ENCODE assay signal across 21 cellular contexts in genomic region chr20:63347081-63347741, GRCh38. TPM values are rescaled to one million over a fixed set of nuclear protein-coding genes. Genes with fewer than 3 reads are reported as not detected.
"Had no signal": no experiment of that assay in that cellular context is flagged by ENCODE, and none has a peak within 500 bp of the region (broad histone marks: within the 10 kb centered on the region; RNA-seq: fewer than 3 reads in every experiment).

No MANE protein-coding gene starts in this region.

- DNase-seq: activated CD4-positive, alpha-beta T cell treated with anti-CD3 and anti-CD28 coated beads for 48 hours; activated CD4-positive, alpha-beta T cell treated with anti-CD3 and anti-CD28 coated beads, Interleukin-2, amount 50 U/mL, for 4 hours; activated CD4-positive, CD25-positive, alpha-beta regulatory T cell treated with anti-CD3 and anti-CD28 coated beads, Interleukin-2, amount 50 U/mL, for 72 hours; activated CD8-positive, alpha-beta memory T cell treated with anti-CD3 and anti-CD28 coated beads, Interleukin-2, amount 50 U/mL, for 48 hours; activated CD8-positive, alpha-beta T cell treated with anti-CD3 and anti-CD28 coated beads, Interleukin-2, amount 10 ng/mL, durations not matched to agents 7 days and 5 days; activated naive CD4-positive, alpha-beta T cell treated with anti-CD3 and anti-CD28 coated beads, Interleukin-2, amount 50 U/mL, for 16 hours; activated naive CD8-positive, alpha-beta T cell treated with anti-CD3 and anti-CD28 coated beads, Interleukin-2, amount 10 ng/mL, durations not matched to agents 7 days and 5 days; activated T-cell treated with anti-CD3 and anti-CD28 coated beads, Interleukin-2, amount 50 U/mL, for 1 hour; Karpas-422; NCI-H1105 treated with DMSO at 0.1 percent for 48 hours; NCI-H1436 treated with DMSO at 0.1 percent for 48 hours; NCI-H187; NCI-H2081; NCI-H510A treated with DMSO at 0.1 percent for 48 hours; PC-3; SIG-M5; T-helper 17 cell; T-helper 9 cell had no signal

- FAIRE-seq: RCC 7860 had no signal

- H3K27ac ChIP-seq: adrenal gland had no signal

- H3K27me3 ChIP-seq: adrenal gland had no signal

- H3K4me1 ChIP-seq: adrenal gland had no signal

- H3K36me3 ChIP-seq: adrenal gland had no signal

- H3K4me3 ChIP-seq: adrenal gland had no signal

- ATAC-seq: activated CD8-positive, alpha-beta T cell treated with anti-CD3 and anti-CD28 coated beads, Interleukin-2, amount 10 ng/mL, durations not matched to agents 7 days and 5 days; PC-3; T-helper 17 cell; WTC11 had no signal

- H3K9me3 ChIP-seq: adrenal gland had no signal

RNA-seq across cellular contexts. Expression of gene CHRNA4, which starts 13.9 kb away (rescaled TPM):
- total RNA-seq: activated CD8-positive, alpha-beta T cell treated with anti-CD3 and anti-CD28 coated beads, Interleukin-2, amount 10 ng/mL, durations not matched to agents 7 days and 5 days; activated naive CD8-positive, alpha-beta T cell treated with anti-CD3 and anti-CD28 coated beads, Interleukin-2, amount 10 ng/mL, durations not matched to agents 7 days and 5 days; PC-3; T-helper 17 cell had no signal

RNA-seq across cellular contexts. Expression of gene COL20A1, which starts 54.2 kb away (rescaled TPM):
- total RNA-seq: activated CD8-positive, alpha-beta T cell treated with anti-CD3 and anti-CD28 coated beads, Interleukin-2, amount 10 ng/mL, durations not matched to agents 7 days and 5 days; PC-3 had no signal
